ENCODE assay signal across 1 cellular context in genomic region chr4:179626687-179627086, GRCh38.
TF ChIP-seq lines count a peak whose summit lies in the region.

No MANE protein-coding gene starts in this region.

TF ChIP-seq in HepG2, 621 proteins besides CTCF, POLR2A, EP300 and RAD21 (continued from another document):
- TF ChIP-seq, protein P1, sequence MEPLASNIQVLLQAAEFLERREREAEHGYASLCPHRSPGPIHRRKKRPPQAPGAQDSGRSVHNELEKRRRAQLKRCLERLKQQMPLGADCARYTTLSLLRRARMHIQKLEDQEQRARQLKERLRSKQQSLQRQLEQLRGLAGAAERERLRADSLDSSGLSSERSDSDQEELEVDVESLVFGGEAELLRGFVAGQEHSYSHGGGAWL (CRISPR knock-in tag; IDR thresholded peaks at IDR 0.05), result no peak
- TF ChIP-seq YEATS2 (CRISPR knock-in tag; IDR thresholded peaks at IDR 0.05; ENCODE audit: borderline replicate concordance) (no peak), PITX1 (CRISPR knock-in tag; IDR thresholded peaks at IDR 0.05) (no peak), ZNF331 (CRISPR knock-in tag; IDR thresholded peaks at IDR 0.05) (no peak), ZNF350 (CRISPR knock-in tag; IDR thresholded peaks at IDR 0.05; ENCODE audit: borderline replicate concordance, low read depth) (no peak), JARID2 (CRISPR knock-in tag; IDR thresholded peaks at IDR 0.05; ENCODE audit: insufficient replicate concordance) (no peak), NONO (IDR thresholded peaks at IDR 0.05) (no peak), NONO (CRISPR knock-in tag; conservative IDR thresholded peaks at IDR 0.05) (no peak)
